Comparison of ENCODE assay signal across 10 cellular contexts in genomic region chr1:32924881-32925344, GRCh38. TPM values are rescaled to one million over a fixed set of nuclear protein-coding genes. Genes with fewer than 3 reads are reported as not detected.
DNase-seq lines count a peak whose midpoint lies in the region; ATAC-seq and TF ChIP-seq lines count a peak whose summit lies in the region.
"Had no signal": no experiment of that assay in that cellular context is flagged by ENCODE, and none has a peak within 500 bp of the region (broad histone marks: within the 10 kb centered on the region; RNA-seq: fewer than 3 reads in every experiment).

No MANE protein-coding gene starts in this region.

- H3K27me3 ChIP-seq in Caco-2 (replicated peaks; ENCODE audit: control insufficient read depth, insufficient read depth, low read length) (no peaks in the 10 kb centered on the region), SJCRH30 (no peaks in the 10 kb centered on the region), heart right ventricle (peaks cover 0 to 49% (median 17%) of the 10 kb centered on the region in 7 donors), tibial artery (peaks cover 0 to 22% of the 10 kb centered on the region in 2 donors)

- peak in 7 of 8 donors; percentile 39 to 73 (median 48) for ATAC-seq in heart right ventricle
- no peak for ATAC-seq in HG02588 (IDR thresholded peaks at IDR 0.05; ENCODE audit: unreplicated experiment)
- ATAC-seq in HG02981 (IDR thresholded peaks at IDR 0.05; ENCODE audit: unreplicated experiment), result no peak
- no peak for ATAC-seq in HG03565 (IDR thresholded peaks at IDR 0.05; ENCODE audit: unreplicated experiment)
- ATAC-seq: stimulated activated memory B cell treated with anti-CD40 and anti-IgM and Interleukin-4, amounts not matched to agents 10 μg/mL and 1 μg/mL and 100 μg/mL, for 72 hours had no signal

- H3K9me3 Mint-ChIP-seq in Caco-2 (ENCODE audit: unreplicated experiment), result no peaks in the 10 kb centered on the region
- H3K9me3 Mint-ChIP-seq in neural crest cell, result no peaks in the 10 kb centered on the region

- no peaks in the 10 kb centered on the region for H3K36me3 Mint-ChIP-seq in Caco-2 (ENCODE audit: insufficient read depth, unreplicated experiment)
- H3K36me3 Mint-ChIP-seq in neural crest cell (ENCODE audit: low read depth), result no peaks in the 10 kb centered on the region
- H3K36me3 Mint-ChIP-seq: stimulated activated memory B cell treated with anti-CD40 and anti-IgM and Interleukin-4, amounts not matched to agents 10 μg/mL and 1 μg/mL and 100 μg/mL, for 72 hours had no signal

- intact Hi-C loops in Caco-2 (cut with micrococcal nuclease; ENCODE audit: unreplicated experiment), result no loop called here
- intact Hi-C loops in heart right ventricle (cut with DNase I), result no loop called here
- intact Hi-C loops in tibial artery (cut with DNase I; ENCODE audit: low total_unique reads), result no loop called here

- DNase-seq in Caco-2 (peak; percentile 71 to 77), SJCRH30 (peak; percentile 60), heart right ventricle (peak in 1 of 2 donors; percentile 39), neural crest cell (ENCODE audit: low read depth, low spot score) (peak; percentile 59), tibial artery (no peak)
- DNase-seq: activated CD4-positive, alpha-beta T cell treated with anti-CD3 and anti-CD28 coated beads for 1 hour had no signal

- H3K36me3 ChIP-seq in Caco-2 (ENCODE audit: control insufficient read depth, insufficient read depth, low read length), result no peaks in the 10 kb centered on the region
- H3K36me3 ChIP-seq in SJCRH30, result no peaks in the 10 kb centered on the region
- H3K36me3 ChIP-seq in heart right ventricle, result no peaks in the 10 kb centered on the region
- no peaks in the 10 kb centered on the region for H3K36me3 ChIP-seq in tibial artery

- H3K27ac Mint-ChIP-seq in Caco-2 (ENCODE audit: unreplicated experiment) (peak overlapping the region; percentile 59), neural crest cell (ENCODE audit: unreplicated experiment) (no peak overlapping the region)
- H3K27ac Mint-ChIP-seq: stimulated activated memory B cell treated with anti-CD40 and anti-IgM and Interleukin-4, amounts not matched to agents 10 μg/mL and 1 μg/mL and 100 μg/mL, for 72 hours had no signal

- WGBS in heart right ventricle, 2 donors, result 15 to 19% methylated on average over 31 of the region's 31 CpGs

- no peaks in the 10 kb centered on the region for H3K27me3 Mint-ChIP-seq in Caco-2 (ENCODE audit: insufficient read depth, unreplicated experiment)
- peaks cover 35% of the 10 kb centered on the region for H3K27me3 Mint-ChIP-seq in neural crest cell (ENCODE audit: low read depth)

- peak overlapping the region; percentile 15; the same call in 1 of the 2 replicates for H3K27ac ChIP-seq in SJCRH30
- no peak overlapping the region for H3K27ac ChIP-seq in heart right ventricle
- no peak overlapping the region for H3K27ac ChIP-seq in tibial artery

- CTCF ChIA-PET in Caco-2 (lab: Charles Lee), result interaction anchor here (0.5 to 0.7 kb wide), 2 partner anchors 10 to 130 kb away, joined by 3 to 4 read pairs; no protein-coding TSS in a partner anchor

- POLR2A ChIA-PET in Caco-2 (lab: Charles Lee), result interaction anchor here (0.7 kb wide), 1 partner anchor 11 kb away, joined by 3 read pairs; no protein-coding TSS in a partner anchor

- H3K4me1 Mint-ChIP-seq in Caco-2 (ENCODE audit: low read depth, unreplicated experiment), result peaks cover 28% of the 10 kb centered on the region
- H3K4me1 Mint-ChIP-seq in neural crest cell, result peaks cover 29% of the 10 kb centered on the region

- H3K4me1 ChIP-seq in Caco-2, result peaks cover 21% of the 10 kb centered on the region
- peaks cover 25% of the 10 kb centered on the region for H3K4me1 ChIP-seq in SJCRH30
- H3K4me1 ChIP-seq in heart right ventricle, result peaks cover 3 to 31% (median 22%) of the 10 kb centered on the region in 9 donors
- H3K4me1 ChIP-seq in tibial artery, result peaks cover 0 to 20% (median 9%) of the 10 kb centered on the region in 4 donors

- TF ChIP-seq CTCF in Caco-2 (IDR thresholded peaks at IDR 0.05; ENCODE audit: insufficient read depth in 1 of 2, low read depth in 1 of 2, low read length in 1 of 2, severe bottlenecking in 1 of 2, unreplicated experiment in 1 of 2), result peak in 1 of 2 experiments; percentile 20
- TF ChIP-seq CTCF in heart right ventricle (IDR thresholded peaks at IDR 0.05), result no peak
- TF ChIP-seq CTCF in neural crest cell (conservative IDR thresholded peaks at IDR 0.05), result no peak
- TF ChIP-seq CTCF in tibial artery (IDR thresholded peaks at IDR 0.05), result no peak

- BruUV-seq in Caco-2 (replicated peaks; lab: Mats Ljungman, UMichigan), result no TSS peak

- H3K9me3 ChIP-seq in Caco-2, result no peaks in the 10 kb centered on the region
- no peaks in the 10 kb centered on the region for H3K9me3 ChIP-seq in SJCRH30 (replicated peaks)
- H3K9me3 ChIP-seq in heart right ventricle, result no peaks in the 10 kb centered on the region
- no peaks in the 10 kb centered on the region for H3K9me3 ChIP-seq in tibial artery

- no peak overlapping the region for H3K4me3 ChIP-seq in Caco-2 (ENCODE audit: low read depth, low read length)
- H3K4me3 ChIP-seq in SJCRH30, result peak overlapping the region; percentile 57
- peak overlapping the region in 6 of 10 donors; percentile 2 to 31 (median 27) for H3K4me3 ChIP-seq in heart right ventricle
- peak overlapping the region in 1 of 2 donors; percentile 1 for H3K4me3 ChIP-seq in tibial artery

- H3K4me3 Mint-ChIP-seq in Caco-2 (ENCODE audit: unreplicated experiment) (peak overlapping the region; percentile 62), neural crest cell (peak overlapping the region; percentile 5)

RNA-seq across cellular contexts. Expression of gene TMEM54, which starts 23.7 kb away (rescaled TPM):
- total RNA-seq in Caco-2 (2022) (48.1 and 50.1 TPM in 2 replicates), heart right ventricle (10 to 100 TPM in 7 of 10 donors, 1 to 10 TPM in 3; 4.5 to 22.5 (median 10.8) TPM), neural crest cell (2.7 and 2.8 TPM in 2 replicates)
- total RNA-seq in SJCRH30 (2014; rRNA removed; shearing (Covaris generic)), result 17.6 and 18.6 TPM in 2 replicates
- polyA plus RNA-seq in heart right ventricle, result 10 to 100 TPM in 1 of 2 donors, 1 to 10 TPM in 1; 8.4 to 18.2 TPM

RNA-seq across cellular contexts. Expression of gene HPCA, which starts 38.6 kb away (rescaled TPM):
- total RNA-seq in Caco-2 (2022) (0.53 TPM in 1 of 2 replicates, not detected in the other), heart right ventricle (not detected), neural crest cell (0.86 and 1.2 TPM in 2 replicates)
- not detected in 2 replicates for total RNA-seq in SJCRH30 (2014; rRNA removed; shearing (Covaris generic))
- polyA plus RNA-seq in heart right ventricle, result not detected

RNA-seq across cellular contexts. Expression of gene RNF19B, which starts 39.7 kb away (rescaled TPM):
- 13.9 and 14.5 TPM in 2 replicates for total RNA-seq in Caco-2 (2022)
- 10.5 and 10.9 TPM in 2 replicates for total RNA-seq in SJCRH30 (2014; rRNA removed; shearing (Covaris generic))
- 10 to 100 TPM; 10.2 to 36.9 (median 13.8) TPM for total RNA-seq in heart right ventricle
- polyA plus RNA-seq in heart right ventricle, result 1 to 10 TPM; 1.1 to 7.0 TPM
- 14.9 and 16.0 TPM in 2 replicates for total RNA-seq in neural crest cell

RNA-seq across cellular contexts. Expression of gene FNDC5, which starts 54.2 kb away (rescaled TPM):
- total RNA-seq in Caco-2 (2022), result 0.67 and 1.1 TPM in 2 replicates
- total RNA-seq in SJCRH30 (2014; rRNA removed; shearing (Covaris generic)), result 66.2 and 72.2 TPM in 2 replicates
- total RNA-seq in heart right ventricle, result 100 to 1,000 TPM in 2 of 10 donors, 10 to 100 TPM in 8; 44.7 to 130 (median 73.5) TPM
- 10 to 100 TPM; 12.4 to 75.1 TPM for polyA plus RNA-seq in heart right ventricle
- 26.8 and 28.7 TPM in 2 replicates for total RNA-seq in neural crest cell

Comparison
In these comparisons a context has a peak if more than half of its experiments do, and no peak if none do; other contexts are left out.
1. DNase-seq: peak in Caco-2 (2 of 2), SJCRH30 (2 of 2) and neural crest cell (single experiment); none in tibial artery (0 of 2).
2. ATAC-seq: peak in heart right ventricle (7 of 8); none in HG02588 (single experiment), HG02981 (single experiment) and HG03565 (single experiment).